In the genomic region with DNA sequence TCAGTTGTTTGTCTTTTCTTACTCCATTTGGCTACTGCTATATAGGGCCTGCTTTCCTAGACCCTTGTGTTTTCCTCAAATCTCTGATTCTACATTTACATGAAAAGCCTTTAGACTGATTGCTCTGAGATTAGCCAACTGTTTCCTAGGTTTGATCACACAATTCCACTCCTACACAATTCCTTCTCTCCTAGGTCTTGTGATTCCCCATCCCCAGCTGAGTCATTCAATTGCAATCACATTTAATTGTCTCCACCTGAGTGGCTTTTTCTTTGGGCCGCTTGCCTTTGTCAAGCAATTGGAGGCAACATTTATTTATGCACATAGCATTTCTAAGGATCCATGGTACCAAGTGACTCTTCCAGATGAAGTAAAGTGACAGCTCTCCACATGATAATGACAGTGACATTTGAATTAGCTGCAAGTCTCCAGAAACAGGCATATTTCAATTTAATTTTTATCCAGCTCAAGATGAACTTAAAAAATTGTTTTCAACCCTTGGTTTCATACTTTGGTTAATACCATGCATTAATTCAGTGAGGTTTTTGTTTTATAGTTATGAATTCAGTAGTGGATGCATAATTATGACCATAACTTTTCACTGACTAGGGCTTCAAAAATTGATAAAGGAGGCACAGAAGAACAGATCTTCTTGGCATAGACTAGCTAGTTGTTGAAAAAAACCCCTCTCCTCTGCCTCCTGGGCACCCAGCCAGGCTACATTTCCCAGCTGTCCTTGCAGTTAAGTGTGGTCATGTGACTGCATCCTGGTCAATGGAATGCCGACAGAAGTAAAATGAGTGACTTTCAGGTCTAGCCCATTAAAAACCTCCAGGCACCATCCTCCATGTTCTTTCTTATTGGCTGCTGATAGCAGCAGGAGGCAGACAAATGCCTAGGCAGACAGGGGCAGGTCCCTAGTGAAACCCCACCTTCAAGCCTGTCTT, we compare ENCODE assay signal across 10 cellular contexts. TPM values are rescaled to one million over a fixed set of nuclear protein-coding genes. Genes with fewer than 3 reads are reported as not detected.
DNase-seq lines count a peak whose midpoint lies in the region; ATAC-seq and TF ChIP-seq lines count a peak whose summit lies in the region.
"Had no signal": no experiment of that assay in that cellular context is flagged by ENCODE, and none has a peak within 500 bp of the region (broad histone marks: within the 10 kb centered on the region; RNA-seq: fewer than 3 reads in every experiment).

No MANE protein-coding gene starts in this region.

- H2BK20ac ChIP-seq in H9 (ENCODE audit: low read depth, low read length, poor library complexity, severe bottlenecking) = peak overlapping the region; percentile 45

- TF ChIP-seq CTCF in H9 (conservative IDR thresholded peaks at IDR 0.05) (no peak), smooth muscle cell (IDR thresholded peaks at IDR 0.05; ENCODE audit: borderline replicate concordance, insufficient read depth, poor library complexity, severe bottlenecking) (no peak), left lung (IDR thresholded peaks at IDR 0.05) (no peak), Peyer's patch (IDR thresholded peaks at IDR 0.05) (no peak)

- no peak overlapping the region for H2BK120ac ChIP-seq in H9 (ENCODE audit: low read depth, low read length, poor library complexity, severe bottlenecking)

- H3K14ac ChIP-seq in H9 (ENCODE audit: insufficient read depth, low read length) = no peak overlapping the region

- TF ChIP-seq POLR2A in Peyer's patch (IDR thresholded peaks at IDR 0.05) = no peak

- no peak overlapping the region for H4K8ac ChIP-seq in H9 (replicated peaks; ENCODE audit: insufficient read length, low read depth, low read length)

- H3K9ac ChIP-seq in H9 (ENCODE audit: extremely low read depth, insufficient read length, low read length) (no peak overlapping the region), smooth muscle cell (ENCODE audit: low read depth) (no peak overlapping the region)

- H2AFZ ChIP-seq in H9 (ENCODE audit: low read length) (no peak overlapping the region), smooth muscle cell (ENCODE audit: low read depth) (no peak overlapping the region)

- H2BK5ac ChIP-seq in H9 (ENCODE audit: insufficient read length, low read length) = no peak overlapping the region

- H3K36me3 ChIP-seq in smooth muscle cell (ENCODE audit: low read depth) (no peaks in the 10 kb centered on the region), left lung (no peaks in the 10 kb centered on the region), Peyer's patch (no peaks in the 10 kb centered on the region)

- H4K91ac ChIP-seq in H9 (ENCODE audit: insufficient read length, low read depth, low read length) = no peak overlapping the region

- no peaks in the 10 kb centered on the region for H3K79me1 ChIP-seq in H9 (ENCODE audit: insufficient read depth, low read depth, low read length, poor library complexity, severe bottlenecking)

- H3T11ph ChIP-seq in H9 (ENCODE audit: low read length) = no peak overlapping the region

- H2BK15ac ChIP-seq in H9 (ENCODE audit: low read depth, low read length) = no peak overlapping the region

- H3K27ac Mint-ChIP-seq in H9 = peak overlapping the region; percentile 75 to 97 (median 92)
- H3K27ac Mint-ChIP-seq in activated naive CD4-positive, alpha-beta T cell treated with anti-CD3 and anti-CD28 coated beads, Interleukin-2, amount 10 ng/mL, durations not matched to agents 7 days and 5 days = no peak overlapping the region
- H3K27ac Mint-ChIP-seq: activated T-cell treated with anti-CD3 and anti-CD28 coated beads, Interleukin-2, amount 50 U/mL, for 72 hours had no signal

- H3K27me3 Mint-ChIP-seq in H9 (ENCODE audit: low read depth) = no peaks in the 10 kb centered on the region; the same call in 1 of the 2 replicates
- no peaks in the 10 kb centered on the region for H3K27me3 Mint-ChIP-seq in activated naive CD4-positive, alpha-beta T cell treated with anti-CD3 and anti-CD28 coated beads, Interleukin-2, amount 10 ng/mL, durations not matched to agents 7 days and 5 days

- no peak overlapping the region; a peak in 1 of 5 replicates for H3K4me3 Mint-ChIP-seq in H9
- H3K4me3 Mint-ChIP-seq in activated naive CD4-positive, alpha-beta T cell treated with anti-CD3 and anti-CD28 coated beads, Interleukin-2, amount 10 ng/mL, durations not matched to agents 7 days and 5 days = no peak overlapping the region
- H3K4me3 Mint-ChIP-seq: activated T-cell treated with anti-CD3 and anti-CD28 coated beads, Interleukin-2, amount 50 U/mL, for 72 hours had no signal

- no peaks in the 10 kb centered on the region for H3K23me2 ChIP-seq in H9 (ENCODE audit: insufficient read length, low read depth, low read length, poor library complexity, severe bottlenecking)

- H4K20me1 ChIP-seq in H9 (ENCODE audit: control insufficient read depth, insufficient read depth, insufficient read length) = no peaks in the 10 kb centered on the region
- H4K20me1 ChIP-seq in smooth muscle cell (ENCODE audit: low read depth) = no peaks in the 10 kb centered on the region

- no peak overlapping the region for H3K4me2 ChIP-seq in H9 (ENCODE audit: insufficient read depth, insufficient read length, low read length)
- H3K4me2 ChIP-seq in smooth muscle cell = no peak overlapping the region

- no CpG with 5 or more reads among the region's 2 CpGs for WGBS in H9 (ENCODE audit: extremely low coverage, insufficient read length, low lambda C conversion rate)
- 68% methylated on average over 2 of the region's 2 CpGs for WGBS in smooth muscle cell (ENCODE audit: low lambda C conversion rate)

- H3K27ac ChIP-seq in H9 (ENCODE audit: insufficient read length, low read depth, low read length) = peak overlapping the region; percentile 59
- H3K27ac ChIP-seq in smooth muscle cell (ENCODE audit: low read depth) = peak overlapping the region; percentile 45
- H3K27ac ChIP-seq in left lung = no peak overlapping the region
- H3K27ac ChIP-seq in Peyer's patch = no peak overlapping the region

- H3K4me1 ChIP-seq in H9 (ENCODE audit: insufficient read depth, low read length) (peaks cover 2% of the 10 kb centered on the region; the same call in 1 of the 2 replicates), smooth muscle cell (ENCODE audit: low read depth) (peaks cover 43% of the 10 kb centered on the region), left lung (no peaks in the 10 kb centered on the region), Peyer's patch (no peaks in the 10 kb centered on the region)

- no peak overlapping the region for H4K5ac ChIP-seq in H9 (ENCODE audit: insufficient read length, low read depth, low read length)

- peaks cover 37 to 42% of the 10 kb centered on the region in 2 experiments for H3K4me1 Mint-ChIP-seq in H9
- H3K4me1 Mint-ChIP-seq in activated naive CD4-positive, alpha-beta T cell treated with anti-CD3 and anti-CD28 coated beads, Interleukin-2, amount 10 ng/mL, durations not matched to agents 7 days and 5 days = no peaks in the 10 kb centered on the region

- H3K56ac ChIP-seq in H9 (ENCODE audit: insufficient read length, low read depth, low read length) = no peak overlapping the region

- CTCF ChIA-PET in activated naive CD4-positive, alpha-beta T cell treated with anti-CD3 and anti-CD28 coated beads, Interleukin-2, amount 10 ng/mL, durations not matched to agents 7 days and 5 days (lab: Charles Lee) = interaction anchor here (1.4 kb wide), 1 partner anchor 10 kb away, joined by 3 read pairs; no protein-coding TSS in a partner anchor

- ATAC-seq in SK-N-SH treated with all-trans-retinoic acid at 6 μM for 48 hours (peak; percentile 15), GM21390 (IDR thresholded peaks at IDR 0.05; ENCODE audit: unreplicated experiment) (no peak), left lung (no peak)
- ATAC-seq: activated T-cell treated with anti-CD3 and anti-CD28 coated beads, Interleukin-2, amount 50 U/mL, for 72 hours had no signal

- H3K4me3 ChIP-seq in smooth muscle cell (no peak overlapping the region), left lung (no peak overlapping the region), Peyer's patch (no peak overlapping the region)

- H3K9me3 Mint-ChIP-seq in H9 = peaks cover 81 to 82% of the 10 kb centered on the region in 2 experiments
- H3K9me3 Mint-ChIP-seq in activated naive CD4-positive, alpha-beta T cell treated with anti-CD3 and anti-CD28 coated beads, Interleukin-2, amount 10 ng/mL, durations not matched to agents 7 days and 5 days = peaks cover 8% of the 10 kb centered on the region

- no peak overlapping the region for H2AK5ac ChIP-seq in H9 (ENCODE audit: insufficient read length, low read length)

- H3K79me2 ChIP-seq in H9 (ENCODE audit: insufficient read depth, low read length) (no peaks in the 10 kb centered on the region), smooth muscle cell (ENCODE audit: low read depth) (no peaks in the 10 kb centered on the region)

- H3K4ac ChIP-seq in H9 (ENCODE audit: low read depth, low read length) = no peak overlapping the region

- peaks cover 9% of the 10 kb centered on the region for H3F3A ChIP-seq in smooth muscle cell (ENCODE audit: low read depth)

- H3K27me3 ChIP-seq in H9 (ENCODE audit: insufficient read depth, low read length) (no peaks in the 10 kb centered on the region), smooth muscle cell (ENCODE audit: low read depth) (no peaks in the 10 kb centered on the region), left lung (no peaks in the 10 kb centered on the region), Peyer's patch (no peaks in the 10 kb centered on the region)

- no peak overlapping the region for H2BK12ac ChIP-seq in H9 (ENCODE audit: insufficient read length, low read depth, low read length)

- peaks cover 20 to 44% (median 21%) of the 10 kb centered on the region in 3 experiments for H3K36me3 Mint-ChIP-seq in H9 (ENCODE audit: insufficient read depth in 1 of 3, low read depth in 3 of 3)
- H3K36me3 Mint-ChIP-seq in activated naive CD4-positive, alpha-beta T cell treated with anti-CD3 and anti-CD28 coated beads, Interleukin-2, amount 10 ng/mL, durations not matched to agents 7 days and 5 days = no peaks in the 10 kb centered on the region

- no peak overlapping the region for H3K18ac ChIP-seq in H9 (ENCODE audit: insufficient read length, low read depth, low read length)

- H3K23ac ChIP-seq in H9 (ENCODE audit: insufficient read length, low read depth, low read length) = no peak overlapping the region

- intact Hi-C loops in left lung (cut with DNase I) = no loop called here

- H3K9me3 ChIP-seq in H9 (ENCODE audit: control insufficient read depth, low read depth, low read length) (peaks cover 41% of the 10 kb centered on the region), smooth muscle cell (replicated peaks; ENCODE audit: low read depth) (no peaks in the 10 kb centered on the region), left lung (no peaks in the 10 kb centered on the region), Peyer's patch (peaks cover 0 to 7% (median 0%) of the 10 kb centered on the region in 4 donors)

- DNase-seq in H9 = peak; percentile 66
- peak; percentile 37 for DNase-seq in glomerular endothelial cell (ENCODE audit: extremely low read depth, low read depth, low spot score)
- DNase-seq in smooth muscle cell (lab: John Stamatoyannopoulos, UW; ENCODE audit: unreplicated experiment) = no peak
- DNase-seq in activated naive CD4-positive, alpha-beta T cell treated with anti-CD3 and anti-CD28 coated beads, Interleukin-2, amount 10 ng/mL, durations not matched to agents 7 days and 5 days = no peak
- DNase-seq in left lung = no peak
- no peak for DNase-seq in Peyer's patch
- DNase-seq: activated T-cell treated with anti-CD3 and anti-CD28 coated beads, Interleukin-2, amount 50 U/mL, for 72 hours had no signal

RNA-seq across cellular contexts. Expression of a gene that starts 35.6 kb away (rescaled TPM):
- not detected in 2 replicates for total RNA-seq in H9 (2021)
- not detected in 2 replicates for total RNA-seq in glomerular endothelial cell
- not detected in 2 replicates for total RNA-seq in smooth muscle cell
- not detected in 2 replicates for polyA plus RNA-seq in smooth muscle cell
- not detected for total RNA-seq in left lung
- not detected for total RNA-seq in Peyer's patch
- total RNA-seq: activated T-cell treated with anti-CD3 and anti-CD28 coated beads, Interleukin-2, amount 50 U/mL, for 72 hours; fibroblast of lung had no signal
- polyA plus RNA-seq: fibroblast of lung had no signal

Comparison
In these comparisons a context has a peak if more than half of its experiments do, and no peak if none do; other contexts are left out.
1. DNase-seq: peak in H9 (single experiment) and glomerular endothelial cell (single experiment); none in smooth muscle cell (single experiment), activated naive CD4-positive, alpha-beta T cell treated with anti-CD3 and anti-CD28 coated beads, Interleukin-2, amount 10 ng/mL, durations not matched to agents 7 days and 5 days (single experiment), left lung (0 of 2) and Peyer's patch (0 of 3).
2. H3K27ac ChIP-seq: peak in H9 (single experiment) and smooth muscle cell (single experiment); none in left lung (0 of 2) and Peyer's patch (0 of 4).